Comparison of ENCODE assay signal across 8 cellular contexts in the genomic region with DNA sequence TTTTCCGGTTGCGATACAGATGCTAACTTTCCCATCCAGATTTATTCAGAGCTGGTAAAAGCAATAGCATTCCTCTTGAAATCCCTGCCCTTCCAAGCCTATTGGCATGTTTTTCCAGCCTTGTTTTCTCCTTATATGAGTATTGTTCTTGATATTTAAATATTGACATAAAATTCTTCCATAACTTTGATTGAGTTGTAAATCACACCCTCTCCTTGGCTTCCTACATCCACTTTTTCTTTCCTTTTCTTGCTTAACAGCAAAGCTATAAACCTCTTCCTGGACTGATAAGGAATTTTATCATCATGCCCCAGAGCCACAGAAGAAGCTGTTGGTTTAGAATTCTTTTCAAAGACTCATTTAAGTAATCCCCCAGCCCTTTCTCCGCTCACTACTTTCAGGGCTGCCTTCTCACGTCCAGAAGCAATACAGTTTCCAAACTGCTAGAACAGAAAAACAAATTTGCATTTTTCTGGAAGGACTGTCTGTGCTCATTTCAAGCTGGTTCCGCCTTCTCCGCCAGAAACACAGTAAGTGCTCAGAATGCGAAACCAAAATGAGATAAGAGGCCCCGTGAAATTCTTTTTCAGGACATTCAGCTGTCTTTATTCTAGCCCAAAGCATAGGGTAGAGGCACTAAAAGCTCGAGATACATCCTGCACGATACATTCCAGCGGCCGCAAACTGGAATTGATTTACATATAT. TPM values are rescaled to one million over a fixed set of nuclear protein-coding genes. Genes with fewer than 3 reads are reported as not detected.
DNase-seq lines count a peak whose midpoint lies in the region; ATAC-seq and TF ChIP-seq lines count a peak whose summit lies in the region.

No MANE protein-coding gene starts in this region.

- intact Hi-C loops in Right ventricle myocardium superior (cut with DNase I) = no loop called here

- ATAC-seq in GM21360 (IDR thresholded peaks at IDR 0.05; ENCODE audit: unreplicated experiment) (peak; percentile 39), SK-N-SH treated with all-trans-retinoic acid at 6 μM for 48 hours (peak; percentile 42), Right ventricle myocardium superior (ENCODE audit: poor library complexity) (peak; percentile 36), GM19324 (IDR thresholded peaks at IDR 0.05; ENCODE audit: low FRiP score, unreplicated experiment) (no peak)

- in situ Hi-C loops in KBM-7 (cut with MboI; ENCODE audit: low pct_unique_long_range_greater_than_20kb, low sequenced_read_pairs) = loop anchor here (25.0 kb wide), 1 partner anchor 432 kb away; no protein-coding TSS in a partner anchor

- peak overlapping the region; percentile 70 for H3K4me3 ChIP-seq in skeletal muscle cell (ENCODE audit: low read depth, low read length)

- no peak for DNase-seq in Right ventricle myocardium superior
- DNase-seq in skeletal muscle cell (ENCODE audit: low read depth) = no peak
- DNase-seq in KBM-7 = no peak
- no peak for DNase-seq in effector CD4-positive, alpha-beta T cell
- DNase-seq in activated CD8-positive, alpha-beta memory T cell treated with anti-CD3 and anti-CD28 coated beads, Interleukin-2, amount 50 U/mL, for 4 hours = no peak

TF ChIP-seq in SK-N-SH treated with all-trans-retinoic acid at 6 μM for 48 hours, 23 proteins besides CTCF, POLR2A, EP300 and RAD21:
- TF ChIP-seq, protein P1, sequence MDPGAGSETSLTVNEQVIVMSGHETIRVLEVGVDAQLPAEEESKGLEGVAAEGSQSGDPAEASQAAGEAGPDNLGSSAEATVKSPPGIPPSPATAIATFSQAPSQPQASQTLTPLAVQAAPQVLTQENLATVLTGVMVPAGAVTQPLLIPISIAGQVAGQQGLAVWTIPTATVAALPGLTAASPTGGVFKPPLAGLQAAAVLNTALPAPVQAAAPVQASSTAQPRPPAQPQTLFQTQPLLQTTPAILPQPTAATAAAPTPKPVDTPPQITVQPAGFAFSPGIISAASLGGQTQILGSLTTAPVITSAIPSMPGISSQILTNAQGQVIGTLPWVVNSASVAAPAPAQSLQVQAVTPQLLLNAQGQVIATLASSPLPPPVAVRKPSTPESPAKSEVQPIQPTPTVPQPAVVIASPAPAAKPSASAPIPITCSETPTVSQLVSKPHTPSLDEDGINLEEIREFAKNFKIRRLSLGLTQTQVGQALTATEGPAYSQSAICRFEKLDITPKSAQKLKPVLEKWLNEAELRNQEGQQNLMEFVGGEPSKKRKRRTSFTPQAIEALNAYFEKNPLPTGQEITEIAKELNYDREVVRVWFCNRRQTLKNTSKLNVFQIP (CRISPR knock-in tag; IDR thresholded peaks at IDR 0.05; ENCODE audit: borderline replicate concordance, low read depth) = no peak
- TF ChIP-seq ZFP30 (CRISPR knock-in tag; IDR thresholded peaks at IDR 0.05) = no peak
- no peak for TF ChIP-seq CREB5 (CRISPR knock-in tag; IDR thresholded peaks at IDR 0.05; ENCODE audit: low read depth)
- no peak for TF ChIP-seq SNAI2 (CRISPR knock-in tag; IDR thresholded peaks at IDR 0.05)
- TF ChIP-seq, protein P2, sequence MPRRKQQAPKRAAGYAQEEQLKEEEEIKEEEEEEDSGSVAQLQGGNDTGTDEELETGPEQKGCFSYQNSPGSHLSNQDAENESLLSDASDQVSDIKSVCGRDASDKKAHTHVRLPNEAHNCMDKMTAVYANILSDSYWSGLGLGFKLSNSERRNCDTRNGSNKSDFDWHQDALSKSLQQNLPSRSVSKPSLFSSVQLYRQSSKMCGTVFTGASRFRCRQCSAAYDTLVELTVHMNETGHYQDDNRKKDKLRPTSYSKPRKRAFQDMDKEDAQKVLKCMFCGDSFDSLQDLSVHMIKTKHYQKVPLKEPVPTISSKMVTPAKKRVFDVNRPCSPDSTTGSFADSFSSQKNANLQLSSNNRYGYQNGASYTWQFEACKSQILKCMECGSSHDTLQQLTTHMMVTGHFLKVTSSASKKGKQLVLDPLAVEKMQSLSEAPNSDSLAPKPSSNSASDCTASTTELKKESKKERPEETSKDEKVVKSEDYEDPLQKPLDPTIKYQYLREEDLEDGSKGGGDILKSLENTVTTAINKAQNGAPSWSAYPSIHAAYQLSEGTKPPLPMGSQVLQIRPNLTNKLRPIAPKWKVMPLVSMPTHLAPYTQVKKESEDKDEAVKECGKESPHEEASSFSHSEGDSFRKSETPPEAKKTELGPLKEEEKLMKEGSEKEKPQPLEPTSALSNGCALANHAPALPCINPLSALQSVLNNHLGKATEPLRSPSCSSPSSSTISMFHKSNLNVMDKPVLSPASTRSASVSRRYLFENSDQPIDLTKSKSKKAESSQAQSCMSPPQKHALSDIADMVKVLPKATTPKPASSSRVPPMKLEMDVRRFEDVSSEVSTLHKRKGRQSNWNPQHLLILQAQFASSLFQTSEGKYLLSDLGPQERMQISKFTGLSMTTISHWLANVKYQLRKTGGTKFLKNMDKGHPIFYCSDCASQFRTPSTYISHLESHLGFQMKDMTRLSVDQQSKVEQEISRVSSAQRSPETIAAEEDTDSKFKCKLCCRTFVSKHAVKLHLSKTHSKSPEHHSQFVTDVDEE (CRISPR knock-in tag; IDR thresholded peaks at IDR 0.05) = no peak
- TF ChIP-seq ZNF70 (CRISPR knock-in tag; IDR thresholded peaks at IDR 0.05) = no peak
- no peak for TF ChIP-seq ZFP3 (CRISPR knock-in tag; IDR thresholded peaks at IDR 0.05)
- no peak for TF ChIP-seq ZNF8 (CRISPR knock-in tag; IDR thresholded peaks at IDR 0.05)

RNA-seq across cellular contexts. Expression of gene MID1, which starts 0.9 kb away (rescaled TPM):
- 7.3 TPM for total RNA-seq in Right ventricle myocardium superior
